25 cellular contexts compared by ENCODE assay signal in the genomic region with DNA sequence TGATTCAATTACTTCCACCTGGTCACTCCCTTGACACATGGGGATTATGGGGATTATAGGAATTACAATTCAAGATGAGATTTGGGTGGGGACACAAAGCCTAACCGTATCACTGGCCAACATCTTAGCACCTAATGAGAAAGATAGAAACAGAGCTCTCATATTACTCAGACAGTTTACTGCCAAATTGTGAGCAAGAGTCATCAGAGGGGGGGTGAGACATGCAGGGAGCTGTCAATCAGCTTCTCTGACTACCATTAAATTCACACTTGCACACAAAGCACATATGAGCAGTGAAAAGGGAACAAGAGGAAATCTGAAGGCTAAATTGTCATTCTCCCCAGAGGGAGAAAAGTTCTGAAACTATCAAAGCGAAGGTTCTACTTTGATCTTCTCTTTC.
"Had no signal": no experiment of that assay in that cellular context is flagged by ENCODE, and none has a peak within 500 bp of the region (broad histone marks: within the 10 kb centered on the region; RNA-seq: fewer than 3 reads in every experiment).

No MANE protein-coding gene starts in this region.

- H3K27me3 Mint-ChIP-seq: activated CD4-positive, alpha-beta T cell treated with anti-CD3 and anti-CD28 coated beads, Interleukin-2, amount 10 ng/mL, durations not matched to agents 24 days and 14 days; activated CD8-positive, alpha-beta memory T cell treated with anti-CD3 and anti-CD28 coated beads, Interleukin-2, amount 10 ng/mL, durations not matched to agents 7 days and 5 days; activated T-cell treated with anti-CD3 and anti-CD28 coated beads, Interleukin-2, amount 50 U/mL, for 24 hours had no signal

- DNase-seq: activated B cell treated with CpG ODN at 0.5 μM for 24 hours; activated CD4-positive, alpha-beta T cell treated with anti-CD3 and anti-CD28 coated beads for 1 hour; activated CD4-positive, alpha-beta T cell treated with anti-CD3 and anti-CD28 coated beads, Interleukin-2, amount 10 ng/mL, durations not matched to agents 24 days and 14 days; activated CD4-positive, alpha-beta T cell treated with anti-CD3 and anti-CD28 coated beads, Interleukin-2, amount 50 U/mL, for 48 hours; activated CD8-positive, alpha-beta memory T cell treated with anti-CD3 and anti-CD28 coated beads, Interleukin-2, amount 10 ng/mL, durations not matched to agents 7 days and 5 days; activated effector memory CD4-positive, alpha-beta T cell treated with anti-CD3 and anti-CD28 coated beads, Interleukin-2, amount 50 U/mL, for 16 hours; activated naive CD4-positive, alpha-beta T cell treated with Interleukin-2 at 50 U/mL for 16 hours; activated naive CD8-positive, alpha-beta T cell treated with anti-CD3 and anti-CD28 coated beads, Interleukin-2, amount 50 U/mL, for 24 hours; activated T-cell treated with anti-CD3 and anti-CD28 coated beads, Interleukin-2, amount 50 U/mL, for 24 hours; brain microvascular endothelial cell; cerebellar nuclear complex; MG63; NCI-H1105 treated with DMSO at 0.1 percent for 48 hours; NCI-H1436 treated with DMSO at 0.1 percent for 48 hours; NCI-H187; NCI-H2081; NCI-H510A treated with DMSO at 0.1 percent for 48 hours; NCI-H748 treated with DMSO at 0.1 percent for 48 hours; OCI-M1; SHP77; T-helper 17 cell; T-helper 9 cell had no signal

- H3K36me3 Mint-ChIP-seq: activated CD8-positive, alpha-beta memory T cell treated with anti-CD3 and anti-CD28 coated beads, Interleukin-2, amount 10 ng/mL, durations not matched to agents 7 days and 5 days; activated naive CD4-positive, alpha-beta T cell treated with anti-CD3 and anti-CD28 coated beads, Interleukin-2, amount 50 U/mL, for 72 hours had no signal

- H3K27me3 ChIP-seq: brain microvascular endothelial cell, MG63 had no signal

- H3K4me3 ChIP-seq: MG63 had no signal

- H3K9me3 Mint-ChIP-seq: activated B cell treated with CpG ODN at 0.5 μM for 24 hours; activated CD4-positive, alpha-beta T cell treated with anti-CD3 and anti-CD28 coated beads, Interleukin-2, amount 10 ng/mL, durations not matched to agents 24 days and 14 days; activated naive CD4-positive, alpha-beta T cell treated with anti-CD3 and anti-CD28 coated beads, Interleukin-2, amount 50 U/mL, for 72 hours; activated naive CD8-positive, alpha-beta T cell treated with anti-CD3 and anti-CD28 coated beads, Interleukin-2, amount 50 U/mL, for 24 hours; activated T-cell treated with anti-CD3 and anti-CD28 coated beads, Interleukin-2, amount 50 U/mL, for 24 hours had no signal

- H3K27ac ChIP-seq: brain microvascular endothelial cell, KMS-11 had no signal

- H3K36me3 ChIP-seq: brain microvascular endothelial cell, MG63 had no signal

- FAIRE-seq: astrocyte had no signal

- H3K4me2 ChIP-seq: KMS-11 had no signal

- H3K4me3 Mint-ChIP-seq: activated B cell treated with CpG ODN at 0.5 μM for 24 hours; activated CD4-positive, alpha-beta T cell treated with anti-CD3 and anti-CD28 coated beads, Interleukin-2, amount 10 ng/mL, durations not matched to agents 24 days and 14 days; activated CD8-positive, alpha-beta memory T cell treated with anti-CD3 and anti-CD28 coated beads, Interleukin-2, amount 10 ng/mL, durations not matched to agents 7 days and 5 days; activated naive CD8-positive, alpha-beta T cell treated with anti-CD3 and anti-CD28 coated beads, Interleukin-2, amount 50 U/mL, for 24 hours; activated T-cell treated with anti-CD3 and anti-CD28 coated beads, Interleukin-2, amount 50 U/mL, for 24 hours; T-helper 17 cell had no signal

- H3K4me1 Mint-ChIP-seq: activated B cell treated with CpG ODN at 0.5 μM for 24 hours; activated CD4-positive, alpha-beta T cell treated with anti-CD3 and anti-CD28 coated beads, Interleukin-2, amount 10 ng/mL, durations not matched to agents 24 days and 14 days; activated CD8-positive, alpha-beta memory T cell treated with anti-CD3 and anti-CD28 coated beads, Interleukin-2, amount 10 ng/mL, durations not matched to agents 7 days and 5 days; activated naive CD8-positive, alpha-beta T cell treated with anti-CD3 and anti-CD28 coated beads, Interleukin-2, amount 50 U/mL, for 24 hours; T-helper 17 cell had no signal

- H3K9ac ChIP-seq: KMS-11 had no signal

- H3K9me3 ChIP-seq: MG63 had no signal

- H3K27ac Mint-ChIP-seq: activated B cell treated with CpG ODN at 0.5 μM for 24 hours; activated CD4-positive, alpha-beta T cell treated with anti-CD3 and anti-CD28 coated beads, Interleukin-2, amount 10 ng/mL, durations not matched to agents 24 days and 14 days; activated CD8-positive, alpha-beta memory T cell treated with anti-CD3 and anti-CD28 coated beads, Interleukin-2, amount 10 ng/mL, durations not matched to agents 7 days and 5 days; activated naive CD4-positive, alpha-beta T cell treated with anti-CD3 and anti-CD28 coated beads, Interleukin-2, amount 50 U/mL, for 72 hours; activated naive CD8-positive, alpha-beta T cell treated with anti-CD3 and anti-CD28 coated beads, Interleukin-2, amount 50 U/mL, for 24 hours; activated T-cell treated with anti-CD3 and anti-CD28 coated beads, Interleukin-2, amount 50 U/mL, for 24 hours; T-helper 17 cell had no signal
